In the genomic region with DNA sequence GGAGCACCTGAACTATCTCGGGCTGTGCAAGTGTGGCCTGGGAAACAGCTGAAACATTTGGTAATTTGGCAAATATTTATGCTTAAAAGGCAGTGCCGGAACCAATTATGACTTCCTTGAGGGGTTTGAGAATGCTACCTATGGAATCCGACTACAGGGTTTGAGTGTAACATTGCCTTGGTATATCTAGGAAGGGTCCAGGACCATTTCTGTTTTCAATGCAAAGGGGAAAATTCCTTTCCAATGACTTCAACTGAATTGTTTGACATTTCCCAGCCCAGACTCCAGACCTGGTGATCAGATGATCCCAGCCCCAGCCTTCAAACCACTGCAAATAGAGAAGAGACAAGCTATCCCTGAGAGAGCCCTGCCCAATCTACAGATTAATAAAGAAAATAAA, we compare ENCODE assay signal across 29 cellular contexts. TPM values are rescaled to one million over a fixed set of nuclear protein-coding genes. Genes with fewer than 3 reads are reported as not detected.
"Had no signal": no experiment of that assay in that cellular context is flagged by ENCODE, and none has a peak within 500 bp of the region (broad histone marks: within the 10 kb centered on the region; RNA-seq: fewer than 3 reads in every experiment).

No MANE protein-coding gene starts in this region.

- DNase-seq: activated B cell treated with CpG ODN at 0.5 μM for 24 hours; activated CD4-positive, alpha-beta T cell treated with anti-CD3 and anti-CD28 coated beads for 48 hours; activated CD4-positive, alpha-beta T cell treated with anti-CD3 and anti-CD28 coated beads, Interleukin-2, amount 50 U/mL, for 1 hour; activated CD4-positive, alpha-beta T cell treated with anti-CD3 and anti-CD28 coated beads, Interleukin-2, amount 50 U/mL, for 48 hours; activated CD8-positive, alpha-beta T cell treated with anti-CD3 and anti-CD28 coated beads for 36 hours; activated effector memory CD4-positive, alpha-beta T cell treated with Interleukin-2 at 50 U/mL for 16 hours; activated gamma-delta T cell treated with Interleukin-2 at 50 U/mL for 16 hours; activated naive CD4-positive, alpha-beta T cell treated with anti-CD3 and anti-CD28 coated beads, Interleukin-2, amount 50 U/mL, for 16 hours; activated naive CD4-positive, alpha-beta T cell treated with Interleukin-2 at 50 U/mL for 16 hours; activated T-cell treated with anti-CD3 and anti-CD28 coated beads, Interleukin-2, amount 50 U/mL, for 4 hours; amniotic stem cell; anterior cingulate cortex; brain microvascular endothelial cell; dorsolateral prefrontal cortex; effector memory CD4-positive, alpha-beta T cell; erythroblast; foreskin keratinocyte; gastrocnemius medialis; glutamatergic neuron; T-helper 1 cell; T-helper 17 cell; T1000; WERI-Rb-1 had no signal

- H3K4me3 Mint-ChIP-seq: activated B cell treated with CpG ODN at 0.5 μM for 24 hours; activated CD8-positive, alpha-beta T cell treated with anti-CD3 and anti-CD28 coated beads for 36 hours; activated naive CD8-positive, alpha-beta T cell; activated T-cell treated with anti-CD3 and anti-CD28 coated beads, Interleukin-2, amount 50 U/mL, for 4 hours; activated T-helper 17 cell treated with anti-CD3 and anti-CD28 coated beads, Interleukin-2, amount 50 U/mL, for 72 hours; central memory CD8-positive, alpha-beta T cell; dendritic cell treated with granulocyte-macrophage colony-stimulating factor and Interleukin-4, amounts not matched to agents 40 ng/mL and 50 ng/mL, for 4 days; T-helper 17 cell; T-helper 2 cell treated with Interferon-gamma antibody and Interleukin-4, amounts not matched to agents 5 μg/mL and 100 μg/mL, for 36 hours had no signal

- H3K27ac Mint-ChIP-seq: activated B cell treated with CpG ODN at 0.5 μM for 24 hours; activated CD8-positive, alpha-beta T cell treated with anti-CD3 and anti-CD28 coated beads for 36 hours; activated naive CD8-positive, alpha-beta T cell; activated T-helper 17 cell treated with anti-CD3 and anti-CD28 coated beads, Interleukin-2, amount 50 U/mL, for 72 hours; dendritic cell treated with granulocyte-macrophage colony-stimulating factor and Interleukin-4, amounts not matched to agents 40 ng/mL and 50 ng/mL, for 4 days; T-helper 17 cell; T-helper 2 cell treated with Interferon-gamma antibody and Interleukin-4, amounts not matched to agents 5 μg/mL and 100 μg/mL, for 36 hours had no signal

- H3K4me1 Mint-ChIP-seq: activated T-helper 17 cell treated with anti-CD3 and anti-CD28 coated beads, Interleukin-2, amount 50 U/mL, for 72 hours; central memory CD8-positive, alpha-beta T cell; T-helper 17 cell had no signal

- ATAC-seq: activated CD4-positive, CD25-positive, alpha-beta regulatory T cell treated with anti-CD3 and anti-CD28 coated beads, Interleukin-2, amount 50 U/mL, for 24 hours; activated CD8-positive, alpha-beta T cell treated with anti-CD3 and anti-CD28 coated beads for 36 hours; activated T-cell treated with anti-CD3 and anti-CD28 coated beads, Interleukin-2, amount 50 U/mL, for 4 hours; activated T-helper 17 cell treated with anti-CD3 and anti-CD28 coated beads, Interleukin-2, amount 50 U/mL, for 72 hours; foreskin keratinocyte; gastrocnemius medialis; T-helper 17 cell had no signal

- H3K9me3 Mint-ChIP-seq: activated B cell treated with CpG ODN at 0.5 μM for 24 hours; activated CD8-positive, alpha-beta T cell treated with anti-CD3 and anti-CD28 coated beads for 36 hours; activated T-cell treated with anti-CD3 and anti-CD28 coated beads, Interleukin-2, amount 50 U/mL, for 4 hours; activated T-helper 17 cell treated with anti-CD3 and anti-CD28 coated beads, Interleukin-2, amount 50 U/mL, for 72 hours; central memory CD8-positive, alpha-beta T cell; T-helper 2 cell treated with Interferon-gamma antibody and Interleukin-4, amounts not matched to agents 5 μg/mL and 100 μg/mL, for 36 hours had no signal

RNA-seq across cellular contexts. Expression of a gene that starts 4.6 kb away (rescaled TPM):
- total RNA-seq: activated T-cell treated with anti-CD3 and anti-CD28 coated beads, Interleukin-2, amount 50 U/mL, for 4 hours; T-helper 17 cell had no signal
